Comparison of ENCODE assay signal across 1 cellular context in genomic region chr11:62560566-62561103, GRCh38.
TF ChIP-seq lines count a peak whose summit lies in the region.

No MANE protein-coding gene starts in this region.

TF ChIP-seq in HepG2, 621 proteins besides CTCF, POLR2A, EP300 and RAD21 (continued from another document and continues in another):
- peak; percentile 52; the same call in 1 of the 2 replicates for TF ChIP-seq TARDBP (CRISPR knock-in tag; IDR thresholded peaks at IDR 0.05)
- no peak for TF ChIP-seq MAF1 (CRISPR knock-in tag; IDR thresholded peaks at IDR 0.05; ENCODE audit: borderline replicate concordance)
- peak; percentile 61; the same call in 1 of the 2 replicates for TF ChIP-seq MED1 (CRISPR knock-in tag; IDR thresholded peaks at IDR 0.05)
- peak; percentile 39; the same call in 1 of the 2 replicates for TF ChIP-seq HOMEZ (CRISPR knock-in tag; IDR thresholded peaks at IDR 0.05; ENCODE audit: low read depth)
- TF ChIP-seq ZIK1 (CRISPR knock-in tag; IDR thresholded peaks at IDR 0.05; ENCODE audit: borderline replicate concordance, low read depth) = no peak
- no peak for TF ChIP-seq ZNF883 (CRISPR knock-in tag; IDR thresholded peaks at IDR 0.05; ENCODE audit: not compliant biosample characterization)
- no peak for TF ChIP-seq HNRNPK (IDR thresholded peaks at IDR 0.05; ENCODE audit: low read depth, low read length, poor library complexity, severe bottlenecking)
- TF ChIP-seq ELF1 (CRISPR knock-in tag; IDR thresholded peaks at IDR 0.05) = no peak
- TF ChIP-seq ZMYM3 (CRISPR knock-in tag; IDR thresholded peaks at IDR 0.05) = no peak; the same call in 1 of the 2 replicates
- TF ChIP-seq MYPOP (CRISPR knock-in tag; IDR thresholded peaks at IDR 0.05) = no peak
- no peak for TF ChIP-seq FOXP1 (IDR thresholded peaks at IDR 0.05)
- peak; percentile 15; the same call in 1 of the 2 replicates for TF ChIP-seq FOXP1 (CRISPR knock-in tag; IDR thresholded peaks at IDR 0.05)
- no peak for TF ChIP-seq TCF7L2 (IDR thresholded peaks at IDR 0.05; ENCODE audit: low read depth, low read length)
- TF ChIP-seq ZNF136 (CRISPR knock-in tag; IDR thresholded peaks at IDR 0.05; ENCODE audit: low read depth) = peak; percentile 61; the same call in 1 of the 2 replicates
- TF ChIP-seq HIC2 (CRISPR knock-in tag; IDR thresholded peaks at IDR 0.05; ENCODE audit: low read depth) = peak; percentile 26; the same call in 1 of the 2 replicates
- TF ChIP-seq SYNCRIP (IDR thresholded peaks at IDR 0.05; ENCODE audit: insufficient read depth, low read depth, low read length) = no peak
- TF ChIP-seq ZBTB37 (CRISPR knock-in tag; IDR thresholded peaks at IDR 0.05) = no peak
- TF ChIP-seq DBP (CRISPR knock-in tag; IDR thresholded peaks at IDR 0.05; ENCODE audit: not compliant biosample characterization) = no peak
- 0 out of 2 replicates have a peak, but pooled peaks have one; percentile 42 for TF ChIP-seq ZNF547 (CRISPR knock-in tag; IDR thresholded peaks at IDR 0.05)
- no peak for TF ChIP-seq GPN1 (CRISPR knock-in tag; IDR thresholded peaks at IDR 0.05; ENCODE audit: borderline replicate concordance)
- no peak for TF ChIP-seq U2AF2 (IDR thresholded peaks at IDR 0.05; ENCODE audit: low read depth, low read length)
- TF ChIP-seq STAG1 (CRISPR knock-in tag; IDR thresholded peaks at IDR 0.05) = peak; percentile 93
- TF ChIP-seq PPARG (CRISPR knock-in tag; conservative IDR thresholded peaks at IDR 0.05) = 0 out of 2 replicates have a peak, but pooled peaks have one; percentile 12
- peak; percentile 59; the same call in 1 of the 2 replicates for TF ChIP-seq ZNF556 (CRISPR knock-in tag; IDR thresholded peaks at IDR 0.05; ENCODE audit: borderline replicate concordance)
- TF ChIP-seq GFI1 (CRISPR knock-in tag; IDR thresholded peaks at IDR 0.05; ENCODE audit: borderline replicate concordance) = peak; percentile 46; the same call in 1 of the 2 replicates
- TF ChIP-seq MIER3 (CRISPR knock-in tag; IDR thresholded peaks at IDR 0.05; ENCODE audit: borderline replicate concordance) = no peak
- no peak for TF ChIP-seq MYNN (CRISPR knock-in tag; IDR thresholded peaks at IDR 0.05; ENCODE audit: low read depth)
- no peak for TF ChIP-seq ZNF800 (CRISPR knock-in tag; IDR thresholded peaks at IDR 0.05)
- TF ChIP-seq FIP1L1 (IDR thresholded peaks at IDR 0.05; ENCODE audit: borderline replicate concordance, insufficient read depth, low read depth, low read length) = no peak
- TF ChIP-seq ZMAT3 (CRISPR knock-in tag; conservative IDR thresholded peaks at IDR 0.05) = 0 out of 2 replicates have a peak, but pooled peaks have one; percentile 28
- peak; percentile 41; the same call in 1 of the 2 replicates for TF ChIP-seq RXRB (CRISPR knock-in tag; IDR thresholded peaks at IDR 0.05; ENCODE audit: borderline replicate concordance)
- TF ChIP-seq MTERF4 (CRISPR knock-in tag; IDR thresholded peaks at IDR 0.05) = 0 out of 2 replicates have a peak, but pooled peaks have one; percentile 25
- TF ChIP-seq KAT8 (CRISPR knock-in tag; IDR thresholded peaks at IDR 0.05) = 0 out of 2 replicates have a peak, but pooled peaks have one; percentile 30
- no peak for TF ChIP-seq SP1 (IDR thresholded peaks at IDR 0.05)
- no peak for TF ChIP-seq SP1 (CRISPR knock-in tag; IDR thresholded peaks at IDR 0.05)
- TF ChIP-seq CCAR2 (optimal IDR thresholded peaks at IDR 0.05; ENCODE audit: low read depth, low read length) = no peak
- TF ChIP-seq ZFY (CRISPR knock-in tag; IDR thresholded peaks at IDR 0.05) = peak; percentile 35; the same call in 1 of the 2 replicates
- no peak for TF ChIP-seq ATF6 (CRISPR knock-in tag; conservative IDR thresholded peaks at IDR 0.05)
- 0 out of 2 replicates have a peak, but pooled peaks have one; percentile 36 for TF ChIP-seq PAXIP1 (CRISPR knock-in tag; conservative IDR thresholded peaks at IDR 0.05)
- peak; percentile 33; the same call in 1 of the 2 replicates for TF ChIP-seq CC2D1A (CRISPR knock-in tag; IDR thresholded peaks at IDR 0.05)
- TF ChIP-seq ZNF230 (CRISPR knock-in tag; IDR thresholded peaks at IDR 0.05) = no peak
- TF ChIP-seq TBP (CRISPR knock-in tag; IDR thresholded peaks at IDR 0.05) = no peak
- no peak for TF ChIP-seq SCMH1 (CRISPR knock-in tag; IDR thresholded peaks at IDR 0.05; ENCODE audit: borderline replicate concordance)
- no peak for TF ChIP-seq XBP1 (CRISPR knock-in tag; IDR thresholded peaks at IDR 0.05)
- no peak for TF ChIP-seq ZNF772 (CRISPR knock-in tag; IDR thresholded peaks at IDR 0.05)
- no peak for TF ChIP-seq SAFB2 (CRISPR knock-in tag; IDR thresholded peaks at IDR 0.05; ENCODE audit: borderline replicate concordance, low read depth)
- no peak for TF ChIP-seq RARG (CRISPR knock-in tag; IDR thresholded peaks at IDR 0.05; ENCODE audit: low read depth)
- no peak for TF ChIP-seq ZNF761 (CRISPR knock-in tag; conservative IDR thresholded peaks at IDR 0.05)
- TF ChIP-seq SKI (IDR thresholded peaks at IDR 0.05; ENCODE audit: partially characterized antibody) = no peak
- TF ChIP-seq MXD3 (CRISPR knock-in tag; IDR thresholded peaks at IDR 0.05) = no peak
- TF ChIP-seq PHF5A (CRISPR knock-in tag; IDR thresholded peaks at IDR 0.05; ENCODE audit: low read depth, unreplicated experiment) = peak; percentile 45
- no peak for TF ChIP-seq SRSF4 (IDR thresholded peaks at IDR 0.05; ENCODE audit: low read depth, low read length, poor library complexity, severe bottlenecking)
- TF ChIP-seq MIXL1 (CRISPR knock-in tag; IDR thresholded peaks at IDR 0.05) = 0 out of 2 replicates have a peak, but pooled peaks have one; percentile 36
